1 cellular context compared by ENCODE assay signal in the genomic region with DNA sequence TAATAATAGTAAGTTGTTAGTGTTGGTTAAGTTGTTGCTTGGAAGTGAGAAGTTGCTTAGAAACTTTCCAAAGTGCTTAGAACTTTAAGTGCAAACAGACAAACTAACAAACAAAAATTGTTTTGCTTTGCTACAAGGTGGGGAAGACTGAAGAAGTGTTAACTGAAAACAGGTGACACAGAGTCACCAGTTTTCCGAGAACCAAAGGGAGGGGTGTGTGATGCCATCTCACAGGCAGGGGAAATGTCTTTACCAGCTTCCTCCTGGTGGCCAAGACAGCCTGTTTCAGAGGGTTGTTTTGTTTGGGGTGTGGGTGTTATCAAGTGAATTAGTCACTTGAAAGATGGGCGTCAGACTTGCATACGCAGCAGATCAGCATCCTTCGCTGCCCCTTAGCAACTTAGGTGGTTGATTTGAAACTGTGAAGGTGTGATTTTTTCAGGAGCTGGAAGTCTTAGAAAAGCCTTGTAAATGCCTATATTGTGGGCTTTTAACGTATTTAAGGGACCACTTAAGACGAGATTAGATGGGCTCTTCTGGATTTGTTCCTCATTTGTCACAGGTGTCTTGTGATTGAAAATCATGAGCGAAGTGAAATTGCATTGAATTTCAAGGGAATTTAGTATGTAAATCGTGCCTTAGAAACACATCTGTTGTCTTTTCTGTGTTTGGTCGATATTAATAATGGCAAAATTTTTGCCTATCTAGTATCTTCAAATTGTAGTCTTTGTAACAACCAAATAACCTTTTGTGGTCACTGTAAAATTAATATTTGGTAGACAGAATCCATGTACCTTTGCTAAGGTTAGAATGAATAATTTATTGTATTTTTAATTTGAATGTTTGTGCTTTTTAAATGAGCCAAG.
A peak's percentile ranks its signal among the peaks of the same experiment; 100 is the strongest.
TF ChIP-seq lines count a peak whose summit lies in the region.

No MANE protein-coding gene starts in this region.

TF ChIP-seq in K562, 482 proteins besides CTCF, POLR2A, EP300 and RAD21 (continued from another document and continues in another):
- TF ChIP-seq, protein P1, sequence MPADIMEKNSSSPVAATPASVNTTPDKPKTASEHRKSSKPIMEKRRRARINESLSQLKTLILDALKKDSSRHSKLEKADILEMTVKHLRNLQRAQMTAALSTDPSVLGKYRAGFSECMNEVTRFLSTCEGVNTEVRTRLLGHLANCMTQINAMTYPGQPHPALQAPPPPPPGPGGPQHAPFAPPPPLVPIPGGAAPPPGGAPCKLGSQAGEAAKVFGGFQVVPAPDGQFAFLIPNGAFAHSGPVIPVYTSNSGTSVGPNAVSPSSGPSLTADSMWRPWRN (IDR thresholded peaks at IDR 0.05; ENCODE audit: low read depth): no peak
- TF ChIP-seq, protein P2, sequence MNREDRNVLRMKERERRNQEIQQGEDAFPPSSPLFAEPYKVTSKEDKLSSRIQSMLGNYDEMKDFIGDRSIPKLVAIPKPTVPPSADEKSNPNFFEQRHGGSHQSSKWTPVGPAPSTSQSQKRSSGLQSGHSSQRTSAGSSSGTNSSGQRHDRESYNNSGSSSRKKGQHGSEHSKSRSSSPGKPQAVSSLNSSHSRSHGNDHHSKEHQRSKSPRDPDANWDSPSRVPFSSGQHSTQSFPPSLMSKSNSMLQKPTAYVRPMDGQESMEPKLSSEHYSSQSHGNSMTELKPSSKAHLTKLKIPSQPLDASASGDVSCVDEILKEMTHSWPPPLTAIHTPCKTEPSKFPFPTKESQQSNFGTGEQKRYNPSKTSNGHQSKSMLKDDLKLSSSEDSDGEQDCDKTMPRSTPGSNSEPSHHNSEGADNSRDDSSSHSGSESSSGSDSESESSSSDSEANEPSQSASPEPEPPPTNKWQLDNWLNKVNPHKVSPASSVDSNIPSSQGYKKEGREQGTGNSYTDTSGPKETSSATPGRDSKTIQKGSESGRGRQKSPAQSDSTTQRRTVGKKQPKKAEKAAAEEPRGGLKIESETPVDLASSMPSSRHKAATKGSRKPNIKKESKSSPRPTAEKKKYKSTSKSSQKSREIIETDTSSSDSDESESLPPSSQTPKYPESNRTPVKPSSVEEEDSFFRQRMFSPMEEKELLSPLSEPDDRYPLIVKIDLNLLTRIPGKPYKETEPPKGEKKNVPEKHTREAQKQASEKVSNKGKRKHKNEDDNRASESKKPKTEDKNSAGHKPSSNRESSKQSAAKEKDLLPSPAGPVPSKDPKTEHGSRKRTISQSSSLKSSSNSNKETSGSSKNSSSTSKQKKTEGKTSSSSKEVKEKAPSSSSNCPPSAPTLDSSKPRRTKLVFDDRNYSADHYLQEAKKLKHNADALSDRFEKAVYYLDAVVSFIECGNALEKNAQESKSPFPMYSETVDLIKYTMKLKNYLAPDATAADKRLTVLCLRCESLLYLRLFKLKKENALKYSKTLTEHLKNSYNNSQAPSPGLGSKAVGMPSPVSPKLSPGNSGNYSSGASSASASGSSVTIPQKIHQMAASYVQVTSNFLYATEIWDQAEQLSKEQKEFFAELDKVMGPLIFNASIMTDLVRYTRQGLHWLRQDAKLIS (CRISPR knock-in tag; IDR thresholded peaks at IDR 0.05): peak; percentile 82
- no peak for TF ChIP-seq PHF20 (IDR thresholded peaks at IDR 0.05; ENCODE audit: partially characterized antibody)
- 0 out of 2 replicates have a peak, but pooled peaks have one; percentile 2 for TF ChIP-seq KAT7 (CRISPR knock-in tag; IDR thresholded peaks at IDR 0.05; ENCODE audit: borderline replicate concordance)
- TF ChIP-seq, protein P3, sequence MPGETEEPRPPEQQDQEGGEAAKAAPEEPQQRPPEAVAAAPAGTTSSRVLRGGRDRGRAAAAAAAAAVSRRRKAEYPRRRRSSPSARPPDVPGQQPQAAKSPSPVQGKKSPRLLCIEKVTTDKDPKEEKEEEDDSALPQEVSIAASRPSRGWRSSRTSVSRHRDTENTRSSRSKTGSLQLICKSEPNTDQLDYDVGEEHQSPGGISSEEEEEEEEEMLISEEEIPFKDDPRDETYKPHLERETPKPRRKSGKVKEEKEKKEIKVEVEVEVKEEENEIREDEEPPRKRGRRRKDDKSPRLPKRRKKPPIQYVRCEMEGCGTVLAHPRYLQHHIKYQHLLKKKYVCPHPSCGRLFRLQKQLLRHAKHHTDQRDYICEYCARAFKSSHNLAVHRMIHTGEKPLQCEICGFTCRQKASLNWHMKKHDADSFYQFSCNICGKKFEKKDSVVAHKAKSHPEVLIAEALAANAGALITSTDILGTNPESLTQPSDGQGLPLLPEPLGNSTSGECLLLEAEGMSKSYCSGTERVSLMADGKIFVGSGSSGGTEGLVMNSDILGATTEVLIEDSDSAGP (CRISPR knock-in tag; IDR thresholded peaks at IDR 0.05): no peak
- TF ChIP-seq ZNF41 (CRISPR knock-in tag; conservative IDR thresholded peaks at IDR 0.05): peak; percentile 78; the same call in 1 of the 2 replicates
- TF ChIP-seq, protein P4, sequence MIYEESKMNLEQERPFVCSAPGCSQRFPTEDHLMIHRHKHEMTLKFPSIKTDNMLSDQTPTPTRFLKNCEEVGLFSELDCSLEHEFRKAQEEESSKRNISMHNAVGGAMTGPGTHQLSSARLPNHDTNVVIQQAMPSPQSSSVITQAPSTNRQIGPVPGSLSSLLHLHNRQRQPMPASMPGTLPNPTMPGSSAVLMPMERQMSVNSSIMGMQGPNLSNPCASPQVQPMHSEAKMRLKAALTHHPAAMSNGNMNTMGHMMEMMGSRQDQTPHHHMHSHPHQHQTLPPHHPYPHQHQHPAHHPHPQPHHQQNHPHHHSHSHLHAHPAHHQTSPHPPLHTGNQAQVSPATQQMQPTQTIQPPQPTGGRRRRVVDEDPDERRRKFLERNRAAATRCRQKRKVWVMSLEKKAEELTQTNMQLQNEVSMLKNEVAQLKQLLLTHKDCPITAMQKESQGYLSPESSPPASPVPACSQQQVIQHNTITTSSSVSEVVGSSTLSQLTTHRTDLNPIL (CRISPR knock-in tag; IDR thresholded peaks at IDR 0.05): no peak
- TF ChIP-seq DPF2 (IDR thresholded peaks at IDR 0.05): no peak
- TF ChIP-seq, protein P5, sequence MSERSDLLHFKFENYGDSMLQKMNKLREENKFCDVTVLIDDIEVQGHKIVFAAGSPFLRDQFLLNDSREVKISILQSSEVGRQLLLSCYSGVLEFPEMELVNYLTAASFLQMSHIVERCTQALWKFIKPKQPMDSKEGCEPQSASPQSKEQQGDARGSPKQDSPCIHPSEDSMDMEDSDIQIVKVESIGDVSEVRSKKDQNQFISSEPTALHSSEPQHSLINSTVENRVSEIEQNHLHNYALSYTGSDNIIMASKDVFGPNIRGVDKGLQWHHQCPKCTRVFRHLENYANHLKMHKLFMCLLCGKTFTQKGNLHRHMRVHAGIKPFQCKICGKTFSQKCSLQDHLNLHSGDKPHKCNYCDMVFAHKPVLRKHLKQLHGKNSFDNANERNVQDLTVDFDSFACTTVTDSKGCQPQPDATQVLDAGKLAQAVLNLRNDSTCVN (CRISPR knock-in tag; IDR thresholded peaks at IDR 0.05): peak; percentile 88; the same call in 1 of the 2 replicates
- no peak for TF ChIP-seq ZBTB7A (IDR thresholded peaks at IDR 0.05; ENCODE audit: borderline replicate concordance, control insufficient read depth, low read depth, low read length)
- TF ChIP-seq, protein P6, sequence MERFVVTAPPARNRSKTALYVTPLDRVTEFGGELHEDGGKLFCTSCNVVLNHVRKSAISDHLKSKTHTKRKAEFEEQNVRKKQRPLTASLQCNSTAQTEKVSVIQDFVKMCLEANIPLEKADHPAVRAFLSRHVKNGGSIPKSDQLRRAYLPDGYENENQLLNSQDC (CRISPR knock-in tag; IDR thresholded peaks at IDR 0.05): 0 out of 2 replicates have a peak, but pooled peaks have one; percentile 72
- TF ChIP-seq, protein P7, sequence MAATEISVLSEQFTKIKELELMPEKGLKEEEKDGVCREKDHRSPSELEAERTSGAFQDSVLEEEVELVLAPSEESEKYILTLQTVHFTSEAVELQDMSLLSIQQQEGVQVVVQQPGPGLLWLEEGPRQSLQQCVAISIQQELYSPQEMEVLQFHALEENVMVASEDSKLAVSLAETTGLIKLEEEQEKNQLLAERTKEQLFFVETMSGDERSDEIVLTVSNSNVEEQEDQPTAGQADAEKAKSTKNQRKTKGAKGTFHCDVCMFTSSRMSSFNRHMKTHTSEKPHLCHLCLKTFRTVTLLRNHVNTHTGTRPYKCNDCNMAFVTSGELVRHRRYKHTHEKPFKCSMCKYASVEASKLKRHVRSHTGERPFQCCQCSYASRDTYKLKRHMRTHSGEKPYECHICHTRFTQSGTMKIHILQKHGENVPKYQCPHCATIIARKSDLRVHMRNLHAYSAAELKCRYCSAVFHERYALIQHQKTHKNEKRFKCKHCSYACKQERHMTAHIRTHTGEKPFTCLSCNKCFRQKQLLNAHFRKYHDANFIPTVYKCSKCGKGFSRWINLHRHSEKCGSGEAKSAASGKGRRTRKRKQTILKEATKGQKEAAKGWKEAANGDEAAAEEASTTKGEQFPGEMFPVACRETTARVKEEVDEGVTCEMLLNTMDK (IDR thresholded peaks at IDR 0.05; ENCODE audit: borderline replicate concordance, insufficient read depth, low read depth, low read length, poor library complexity, severe bottlenecking): no peak
- TF ChIP-seq, protein P8, sequence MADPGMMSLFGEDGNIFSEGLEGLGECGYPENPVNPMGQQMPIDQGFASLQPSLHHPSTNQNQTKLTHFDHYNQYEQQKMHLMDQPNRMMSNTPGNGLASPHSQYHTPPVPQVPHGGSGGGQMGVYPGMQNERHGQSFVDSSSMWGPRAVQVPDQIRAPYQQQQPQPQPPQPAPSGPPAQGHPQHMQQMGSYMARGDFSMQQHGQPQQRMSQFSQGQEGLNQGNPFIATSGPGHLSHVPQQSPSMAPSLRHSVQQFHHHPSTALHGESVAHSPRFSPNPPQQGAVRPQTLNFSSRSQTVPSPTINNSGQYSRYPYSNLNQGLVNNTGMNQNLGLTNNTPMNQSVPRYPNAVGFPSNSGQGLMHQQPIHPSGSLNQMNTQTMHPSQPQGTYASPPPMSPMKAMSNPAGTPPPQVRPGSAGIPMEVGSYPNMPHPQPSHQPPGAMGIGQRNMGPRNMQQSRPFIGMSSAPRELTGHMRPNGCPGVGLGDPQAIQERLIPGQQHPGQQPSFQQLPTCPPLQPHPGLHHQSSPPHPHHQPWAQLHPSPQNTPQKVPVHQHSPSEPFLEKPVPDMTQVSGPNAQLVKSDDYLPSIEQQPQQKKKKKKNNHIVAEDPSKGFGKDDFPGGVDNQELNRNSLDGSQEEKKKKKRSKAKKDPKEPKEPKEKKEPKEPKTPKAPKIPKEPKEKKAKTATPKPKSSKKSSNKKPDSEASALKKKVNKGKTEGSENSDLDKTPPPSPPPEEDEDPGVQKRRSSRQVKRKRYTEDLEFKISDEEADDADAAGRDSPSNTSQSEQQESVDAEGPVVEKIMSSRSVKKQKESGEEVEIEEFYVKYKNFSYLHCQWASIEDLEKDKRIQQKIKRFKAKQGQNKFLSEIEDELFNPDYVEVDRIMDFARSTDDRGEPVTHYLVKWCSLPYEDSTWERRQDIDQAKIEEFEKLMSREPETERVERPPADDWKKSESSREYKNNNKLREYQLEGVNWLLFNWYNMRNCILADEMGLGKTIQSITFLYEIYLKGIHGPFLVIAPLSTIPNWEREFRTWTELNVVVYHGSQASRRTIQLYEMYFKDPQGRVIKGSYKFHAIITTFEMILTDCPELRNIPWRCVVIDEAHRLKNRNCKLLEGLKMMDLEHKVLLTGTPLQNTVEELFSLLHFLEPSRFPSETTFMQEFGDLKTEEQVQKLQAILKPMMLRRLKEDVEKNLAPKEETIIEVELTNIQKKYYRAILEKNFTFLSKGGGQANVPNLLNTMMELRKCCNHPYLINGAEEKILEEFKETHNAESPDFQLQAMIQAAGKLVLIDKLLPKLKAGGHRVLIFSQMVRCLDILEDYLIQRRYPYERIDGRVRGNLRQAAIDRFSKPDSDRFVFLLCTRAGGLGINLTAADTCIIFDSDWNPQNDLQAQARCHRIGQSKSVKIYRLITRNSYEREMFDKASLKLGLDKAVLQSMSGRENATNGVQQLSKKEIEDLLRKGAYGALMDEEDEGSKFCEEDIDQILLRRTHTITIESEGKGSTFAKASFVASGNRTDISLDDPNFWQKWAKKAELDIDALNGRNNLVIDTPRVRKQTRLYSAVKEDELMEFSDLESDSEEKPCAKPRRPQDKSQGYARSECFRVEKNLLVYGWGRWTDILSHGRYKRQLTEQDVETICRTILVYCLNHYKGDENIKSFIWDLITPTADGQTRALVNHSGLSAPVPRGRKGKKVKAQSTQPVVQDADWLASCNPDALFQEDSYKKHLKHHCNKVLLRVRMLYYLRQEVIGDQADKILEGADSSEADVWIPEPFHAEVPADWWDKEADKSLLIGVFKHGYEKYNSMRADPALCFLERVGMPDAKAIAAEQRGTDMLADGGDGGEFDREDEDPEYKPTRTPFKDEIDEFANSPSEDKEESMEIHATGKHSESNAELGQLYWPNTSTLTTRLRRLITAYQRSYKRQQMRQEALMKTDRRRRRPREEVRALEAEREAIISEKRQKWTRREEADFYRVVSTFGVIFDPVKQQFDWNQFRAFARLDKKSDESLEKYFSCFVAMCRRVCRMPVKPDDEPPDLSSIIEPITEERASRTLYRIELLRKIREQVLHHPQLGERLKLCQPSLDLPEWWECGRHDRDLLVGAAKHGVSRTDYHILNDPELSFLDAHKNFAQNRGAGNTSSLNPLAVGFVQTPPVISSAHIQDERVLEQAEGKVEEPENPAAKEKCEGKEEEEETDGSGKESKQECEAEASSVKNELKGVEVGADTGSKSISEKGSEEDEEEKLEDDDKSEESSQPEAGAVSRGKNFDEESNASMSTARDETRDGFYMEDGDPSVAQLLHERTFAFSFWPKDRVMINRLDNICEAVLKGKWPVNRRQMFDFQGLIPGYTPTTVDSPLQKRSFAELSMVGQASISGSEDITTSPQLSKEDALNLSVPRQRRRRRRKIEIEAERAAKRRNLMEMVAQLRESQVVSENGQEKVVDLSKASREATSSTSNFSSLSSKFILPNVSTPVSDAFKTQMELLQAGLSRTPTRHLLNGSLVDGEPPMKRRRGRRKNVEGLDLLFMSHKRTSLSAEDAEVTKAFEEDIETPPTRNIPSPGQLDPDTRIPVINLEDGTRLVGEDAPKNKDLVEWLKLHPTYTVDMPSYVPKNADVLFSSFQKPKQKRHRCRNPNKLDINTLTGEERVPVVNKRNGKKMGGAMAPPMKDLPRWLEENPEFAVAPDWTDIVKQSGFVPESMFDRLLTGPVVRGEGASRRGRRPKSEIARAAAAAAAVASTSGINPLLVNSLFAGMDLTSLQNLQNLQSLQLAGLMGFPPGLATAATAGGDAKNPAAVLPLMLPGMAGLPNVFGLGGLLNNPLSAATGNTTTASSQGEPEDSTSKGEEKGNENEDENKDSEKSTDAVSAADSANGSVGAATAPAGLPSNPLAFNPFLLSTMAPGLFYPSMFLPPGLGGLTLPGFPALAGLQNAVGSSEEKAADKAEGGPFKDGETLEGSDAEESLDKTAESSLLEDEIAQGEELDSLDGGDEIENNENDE (IDR thresholded peaks at IDR 0.05; ENCODE audit: low read depth, low read length): peak; percentile 74
- peak in 1 of 2 experiments; percentile 11; a peak in 1 of 4 replicates for TF ChIP-seq ETV6 (IDR thresholded peaks at IDR 0.05; ENCODE audit: borderline replicate concordance in 1 of 2, low read depth in 2 of 2, low read length in 1 of 2)
- TF ChIP-seq ETV6 (CRISPR knock-in tag; IDR thresholded peaks at IDR 0.05; ENCODE audit: borderline replicate concordance): no peak
- TF ChIP-seq, protein P9, sequence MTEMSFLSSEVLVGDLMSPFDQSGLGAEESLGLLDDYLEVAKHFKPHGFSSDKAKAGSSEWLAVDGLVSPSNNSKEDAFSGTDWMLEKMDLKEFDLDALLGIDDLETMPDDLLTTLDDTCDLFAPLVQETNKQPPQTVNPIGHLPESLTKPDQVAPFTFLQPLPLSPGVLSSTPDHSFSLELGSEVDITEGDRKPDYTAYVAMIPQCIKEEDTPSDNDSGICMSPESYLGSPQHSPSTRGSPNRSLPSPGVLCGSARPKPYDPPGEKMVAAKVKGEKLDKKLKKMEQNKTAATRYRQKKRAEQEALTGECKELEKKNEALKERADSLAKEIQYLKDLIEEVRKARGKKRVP (CRISPR knock-in tag; IDR thresholded peaks at IDR 0.05): peak; percentile 7; the same call in 1 of the 2 replicates
- 0 out of 2 replicates have a peak, but pooled peaks have one; percentile 43 for TF ChIP-seq ZBTB17 (CRISPR knock-in tag; IDR thresholded peaks at IDR 0.05)
- no peak for TF ChIP-seq ZEB2 (IDR thresholded peaks at IDR 0.05)
- TF ChIP-seq ZNF282 (CRISPR knock-in tag; IDR thresholded peaks at IDR 0.05): 0 out of 2 replicates have a peak, but pooled peaks have one; percentile 70
- TF ChIP-seq FOSL1 (tag; conservative IDR thresholded peaks at IDR 0.05): no peak
- no peak for TF ChIP-seq SREBF2 (CRISPR knock-in tag; IDR thresholded peaks at IDR 0.05)
- TF ChIP-seq PML (IDR thresholded peaks at IDR 0.05; ENCODE audit: low read length): peak; percentile 6
- peak; percentile 85; the same call in 1 of the 2 replicates for TF ChIP-seq ZBED1 (IDR thresholded peaks at IDR 0.05)
